Comparison of ENCODE assay signal across 8 cellular contexts in the genomic region with DNA sequence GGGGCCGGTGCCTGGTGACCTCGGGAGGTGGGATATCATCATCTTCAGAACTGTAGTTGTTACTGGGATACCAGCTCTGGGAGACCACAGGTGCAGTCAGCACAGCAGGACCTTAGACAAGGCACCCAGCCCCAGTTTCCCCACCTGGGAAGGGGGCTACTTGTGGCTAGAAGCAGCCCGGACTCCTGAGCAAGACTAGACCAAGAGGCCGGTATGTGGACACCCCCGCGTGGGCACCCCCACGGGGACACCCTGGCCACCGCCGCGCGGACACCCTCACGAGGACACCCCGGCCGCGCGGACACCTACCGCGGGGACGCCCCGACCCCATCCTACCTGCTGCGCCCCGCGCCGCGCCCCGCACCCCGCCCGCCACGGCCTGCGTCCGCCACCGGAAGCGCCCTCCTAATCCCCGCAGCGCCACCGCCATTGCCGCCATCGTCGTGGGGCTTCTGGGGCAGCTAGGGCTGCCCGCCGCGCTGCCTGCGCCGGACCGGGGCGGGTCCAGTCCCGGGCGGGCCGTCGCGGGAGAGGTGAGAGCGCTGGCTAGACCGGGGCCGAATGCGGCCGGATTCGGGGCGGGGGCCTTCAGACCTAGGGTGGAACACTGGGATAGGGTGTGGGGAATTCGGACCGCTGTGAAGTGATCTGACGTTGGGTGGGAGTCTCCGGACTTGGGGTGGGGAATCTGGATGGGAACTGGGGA. TPM values are rescaled to one million over a fixed set of nuclear protein-coding genes. Genes with fewer than 3 reads are reported as not detected.
A peak's percentile ranks its signal among the peaks of the same experiment; 100 is the strongest.
DNase-seq lines count a peak whose midpoint lies in the region; ATAC-seq and TF ChIP-seq lines count a peak whose summit lies in the region.

COMT (plus strand) TSS at position 408 of the 706 bp plus-strand sequence. CDS start 20,755 bp downstream, outside the sequence.
TXNRD2 (minus strand) TSS at position 454 of the 706 bp plus-strand sequence; CDS start at position 439, 15 bp downstream.

- peak within 1 kb of the TSS; percentile 99 for H3K27ac Mint-ChIP-seq in neural progenitor cell

- ATAC-seq in HG02678 (IDR thresholded peaks at IDR 0.05; ENCODE audit: unreplicated experiment) (peak; percentile 56), HG02840 (IDR thresholded peaks at IDR 0.05; ENCODE audit: low FRiP score, unreplicated experiment) (no peak)

- H3K79me2 ChIP-seq in neural progenitor cell (ENCODE audit: low read depth) = no peaks in the 10 kb centered on the region

- H3K4me1 Mint-ChIP-seq in neural progenitor cell = peaks cover 22% of the 10 kb centered on the region

- H3K9me3 Mint-ChIP-seq in neural progenitor cell = peaks cover 12% of the 10 kb centered on the region

- peak within 1 kb of the TSS; percentile 71 to 91 (median 78) for H3K4me3 ChIP-seq in Peyer's patch
- H3K4me3 ChIP-seq in fibroblast of villous mesenchyme (ENCODE audit: low read depth, low read length) = peak within 1 kb of the TSS; percentile 69
- no peak within 1 kb of the TSS for H3K4me3 ChIP-seq in neural progenitor cell

- H2AFZ ChIP-seq in neural progenitor cell (replicated peaks) = no peak within 1 kb of the TSS

- H3F3A ChIP-seq in neural progenitor cell (ENCODE audit: low read depth) = peaks cover 6% of the 10 kb centered on the region

- no peaks in the 10 kb centered on the region for H4K20me1 ChIP-seq in neural progenitor cell (ENCODE audit: low read depth)

- peaks cover 14% of the 10 kb centered on the region for H3K27me3 Mint-ChIP-seq in neural progenitor cell (ENCODE audit: insufficient read depth, low read depth)

- H3K36me3 ChIP-seq in Peyer's patch (no peaks in the 10 kb centered on the region), neural progenitor cell (no peaks in the 10 kb centered on the region)

- peak within 1 kb of the TSS; percentile 81 for H3K4me3 Mint-ChIP-seq in neural progenitor cell

- peak within 1 kb of the TSS; percentile 19 for H3K4me2 ChIP-seq in neural progenitor cell

- H3K9me3 ChIP-seq in Peyer's patch = no peaks in the 10 kb centered on the region
- no peaks in the 10 kb centered on the region for H3K9me3 ChIP-seq in neural progenitor cell (ENCODE audit: low read depth)

- peaks cover 2% of the 10 kb centered on the region for H3K36me3 Mint-ChIP-seq in neural progenitor cell

- no peak within 1 kb of the TSS for H3K9ac ChIP-seq in neural progenitor cell

- peak within 1 kb of the TSS; percentile 83 to 90 (median 86) for H3K27ac ChIP-seq in Peyer's patch
- H3K27ac ChIP-seq in neural progenitor cell = no peak within 1 kb of the TSS

- TF ChIP-seq CTCF in Peyer's patch (IDR thresholded peaks at IDR 0.05) (peak in 1 of 6 experiments; percentile 4), fibroblast of villous mesenchyme (IDR thresholded peaks at IDR 0.05; ENCODE audit: insufficient read depth, low read depth, low read length) (no peak), neural progenitor cell (IDR thresholded peaks at IDR 0.05) (no peak), subcutaneous adipose tissue (IDR thresholded peaks at IDR 0.05; ENCODE audit: low read depth) (no peak)

- peak; percentile 83 for DNase-seq in ELR (ENCODE audit: low read depth)
- peak; percentile 68 to 85 (median 82) for DNase-seq in Peyer's patch
- DNase-seq in activated effector memory CD4-positive, alpha-beta T cell treated with Interleukin-2 at 50 U/mL for 16 hours = peak; percentile 61
- DNase-seq in fibroblast of villous mesenchyme (ENCODE audit: low read depth) = peak; percentile 69
- DNase-seq in neural progenitor cell (ENCODE audit: low spot score) = no peak

- no peaks in the 10 kb centered on the region for H3K27me3 ChIP-seq in Peyer's patch
- H3K27me3 ChIP-seq in neural progenitor cell = no peaks in the 10 kb centered on the region

- H3K4me1 ChIP-seq in Peyer's patch = peaks cover 0 to 35% (median 14%) of the 10 kb centered on the region in 4 donors
- peaks cover 12% of the 10 kb centered on the region for H3K4me1 ChIP-seq in neural progenitor cell

- peak; percentile 32 to 48 for TF ChIP-seq POLR2A in Peyer's patch (IDR thresholded peaks at IDR 0.05)

RNA-seq across cellular contexts. Expression of gene COMT, which starts in this region (rescaled TPM):
- total RNA-seq in Peyer's patch (100 to 1,000 TPM in 3 of 4 donors, 10 to 100 TPM in 1; 89.1 to 149 (median 138) TPM), fibroblast of villous mesenchyme (173 and 236 TPM in 2 replicates), neural progenitor cell (ENCODE audit: low replicate concordance) (1.1 and 1.3 TPM in 2 replicates), subcutaneous adipose tissue (100 to 1,000 TPM in 3 of 4 donors, 10 to 100 TPM in 1; 80.1 to 228 (median 190) TPM)

RNA-seq across cellular contexts. Expression of gene TXNRD2, which starts in this region (rescaled TPM):
- total RNA-seq in Peyer's patch (10 to 100 TPM; 24.7 to 29.8 (median 27.2) TPM), fibroblast of villous mesenchyme (34.8 and 39.3 TPM in 2 replicates), neural progenitor cell (ENCODE audit: low replicate concordance) (0.19 and 3.1 TPM in 2 replicates), subcutaneous adipose tissue (10 to 100 TPM; 11.1 to 28.4 (median 15.8) TPM)

Comparison
In these comparisons a context has a peak if more than half of its experiments do, and no peak if none do; other contexts are left out.
1. RNA of gene COMT (total RNA-seq): 80.1 to 228 TPM in subcutaneous adipose tissue, 173 to 236 TPM in fibroblast of villous mesenchyme and 89.1 to 149 TPM in Peyer's patch; 1.1 to 1.3 TPM in neural progenitor cell; every median in the first group is over 10 times any median in the second.